ENCODE assay signal across 12 cellular contexts in the genomic region with DNA sequence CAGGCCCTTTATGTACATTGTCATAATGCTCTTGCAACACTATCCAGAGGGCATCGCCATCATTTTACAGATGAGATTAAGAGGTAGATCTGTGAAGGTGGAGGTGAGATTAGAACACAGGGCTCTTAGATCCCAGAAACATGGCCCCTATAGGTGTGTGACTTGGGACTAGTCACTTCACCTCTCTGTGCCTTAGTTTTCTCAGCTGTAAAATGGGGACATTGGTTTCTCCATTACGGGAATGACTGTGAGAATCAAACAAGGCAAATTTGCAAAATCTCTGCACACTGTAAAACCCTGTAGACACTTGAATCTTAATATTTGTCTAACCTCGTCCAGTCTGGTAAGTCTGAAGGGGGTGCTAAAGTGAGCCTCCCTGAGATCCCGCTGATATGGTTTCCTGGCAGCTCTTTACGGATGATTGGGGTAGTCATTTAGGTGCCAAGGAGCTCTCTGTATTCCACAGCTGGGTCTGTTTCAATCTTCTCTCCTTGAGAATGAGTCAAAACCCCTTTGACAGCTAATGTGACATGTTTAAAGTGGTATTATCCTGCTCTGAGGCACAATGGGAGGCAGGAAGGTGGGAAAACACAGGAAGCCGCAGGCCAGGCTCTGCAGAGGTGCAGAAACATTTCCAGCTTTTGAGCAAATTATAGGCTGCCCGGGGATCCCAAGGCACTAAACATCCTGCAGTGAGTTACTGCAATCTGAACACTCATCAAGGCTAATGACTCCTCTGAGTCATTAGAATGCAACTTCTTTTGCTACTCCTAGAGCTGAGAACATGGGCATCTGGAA.
DNase-seq lines count a peak whose midpoint lies in the region; ATAC-seq, FAIRE-seq and TF ChIP-seq lines count a peak whose summit lies in the region.
"Had no signal": no experiment of that assay in that cellular context is flagged by ENCODE, and none has a peak within 500 bp of the region (broad histone marks: within the 10 kb centered on the region; RNA-seq: fewer than 3 reads in every experiment).

No MANE protein-coding gene starts in this region.

- WGBS in thyroid gland, 2 donors = 50 to 57% methylated on average over 7 of the region's 7 CpGs

- no peaks in the 10 kb centered on the region for H3K36me3 Mint-ChIP-seq in CD8-positive, alpha-beta memory T cell

- H3K4me1 ChIP-seq in skeletal muscle tissue (ENCODE audit: control insufficient read depth in 3 of 3, insufficient read depth in 3 of 3, low read length in 3 of 3) (peaks cover 19 to 28% (median 19%) of the 10 kb centered on the region in 3 donors), thyroid gland (peaks cover 32 to 34% of the 10 kb centered on the region in 2 donors)
- peaks cover 3% of the 10 kb centered on the region for H3K4me1 ChIP-seq in CD8-positive, alpha-beta memory T cell (ENCODE audit: insufficient read depth, low read length)

- peak overlapping the region in 1 of 3 donors; percentile 33 for H3K9ac ChIP-seq in skeletal muscle tissue (ENCODE audit: low read depth in 1 of 3, low read length in 3 of 3)

- no peak for FAIRE-seq in GM19239 (lab: Jason Lieb, UNC)

- peaks cover 0 to 4% (median 2%) of the 10 kb centered on the region in 3 donors for H3K4me1 Mint-ChIP-seq in CD8-positive, alpha-beta memory T cell

- no peak overlapping the region for H3K27ac Mint-ChIP-seq in CD8-positive, alpha-beta memory T cell

- H3K9me3 Mint-ChIP-seq in CD8-positive, alpha-beta memory T cell = no peaks in the 10 kb centered on the region

- H3K36me3 ChIP-seq in skeletal muscle tissue (ENCODE audit: control insufficient read depth in 3 of 3, insufficient read depth in 3 of 3, low read length in 3 of 3) (no peaks in the 10 kb centered on the region), thyroid gland (no peaks in the 10 kb centered on the region)
- H3K36me3 ChIP-seq in CD8-positive, alpha-beta memory T cell (ENCODE audit: insufficient read depth, low read length) = no peaks in the 10 kb centered on the region

- POLR2A ChIA-PET in CD8-positive, alpha-beta memory T cell (lab: Charles Lee) = no interaction called here

- intact Hi-C loops in head of caudate nucleus (cut with DNase I) = no loop called here
- intact Hi-C loops in thyroid gland (cut with DNase I) = no loop called here

- CTCF ChIA-PET in CD8-positive, alpha-beta memory T cell (lab: Charles Lee) = no interaction called here

- no peak for ATAC-seq in HG02798 (IDR thresholded peaks at IDR 0.05; ENCODE audit: poor library complexity, unreplicated experiment)

- H3K4me3 ChIP-seq in skeletal muscle tissue (ENCODE audit: low read length in 3 of 3) = no peak overlapping the region
- no peak overlapping the region for H3K4me3 ChIP-seq in thyroid gland (replicated peaks in 1 of 3)
- H3K4me3 ChIP-seq in CD8-positive, alpha-beta memory T cell (ENCODE audit: low read length) = no peak overlapping the region

- peak; percentile 81 for DNase-seq in H4 (ENCODE audit: low spot score)
- peak; percentile 43 for DNase-seq in T1000 (lab: John Stamatoyannopoulos, UW)
- peak in 34 of 42 donors; percentile 6 to 72 (median 34) for DNase-seq in head of caudate nucleus
- no peak for DNase-seq in GM19239 (ENCODE audit: insufficient read length, low spot score)
- DNase-seq in thyroid gland = no peak
- no peak for DNase-seq in CD8-positive, alpha-beta memory T cell
- DNase-seq: activated CD8-positive, alpha-beta memory T cell treated with anti-CD3 and anti-CD28 coated beads, Interleukin-2, amount 50 U/mL, for 4 hours; effector CD8-positive, alpha-beta T cell; KBM-7; stimulated activated CD8-positive, alpha-beta memory T cell treated with anti-CD3 and anti-CD28 coated beads, Interleukin-4, amount 100 ng/mL, for 48 hours had no signal

- TF ChIP-seq POLR2A in thyroid gland (IDR thresholded peaks at IDR 0.05) = no peak

- peaks cover 0 to 2% of the 10 kb centered on the region in 2 donors for H3K27me3 Mint-ChIP-seq in CD8-positive, alpha-beta memory T cell

- peak overlapping the region; percentile 21 for H3K27ac ChIP-seq in skeletal muscle tissue (ENCODE audit: low read depth, low read length)
- H3K27ac ChIP-seq in thyroid gland = no peak overlapping the region
- H3K27ac ChIP-seq in CD8-positive, alpha-beta memory T cell (ENCODE audit: low read depth, low read length) = no peak overlapping the region

- H3K27me3 ChIP-seq in skeletal muscle tissue (ENCODE audit: control insufficient read depth in 3 of 3, insufficient read depth in 3 of 3, low read length in 3 of 3) (no peaks in the 10 kb centered on the region), thyroid gland (no peaks in the 10 kb centered on the region)
- H3K27me3 ChIP-seq in CD8-positive, alpha-beta memory T cell (ENCODE audit: insufficient read depth, low read length, poor library complexity, severe bottlenecking) = no peaks in the 10 kb centered on the region

- H3K9me3 ChIP-seq in skeletal muscle tissue (ENCODE audit: control insufficient read depth in 3 of 3, low read length in 3 of 3) (no peaks in the 10 kb centered on the region), thyroid gland (no peaks in the 10 kb centered on the region)
- H3K9me3 ChIP-seq in CD8-positive, alpha-beta memory T cell (ENCODE audit: low read length) = no peaks in the 10 kb centered on the region

- H3K4me3 Mint-ChIP-seq in CD8-positive, alpha-beta memory T cell = no peak overlapping the region

- no peak for TF ChIP-seq CTCF in thyroid gland (IDR thresholded peaks at IDR 0.05)

Comparison
In these comparisons a context has a peak if more than half of its experiments do, and no peak if none do; other contexts are left out.
1. DNase-seq: peak in H4 (single experiment), T1000 (single experiment) and head of caudate nucleus (34 of 42); none in GM19239 (single experiment), thyroid gland (0 of 2) and CD8-positive, alpha-beta memory T cell (0 of 5).